ENCODE assay signal across 8 cellular contexts in genomic region chr6:13795041-13795748, GRCh38. TPM values are rescaled to one million over a fixed set of nuclear protein-coding genes. Genes with fewer than 3 reads are reported as not detected.
DNase-seq lines count a peak whose midpoint lies in the region; ATAC-seq and TF ChIP-seq lines count a peak whose summit lies in the region.

No MANE protein-coding gene starts in this region.

- H3K4me3 ChIP-seq in AG10803 (ENCODE audit: low read length), result no peak overlapping the region

- DNase-seq in AG10803 (ENCODE audit: low read depth) (peak; percentile 80), NCI-H446 (lab: John Stamatoyannopoulos, UW) (peak; percentile 81 to 84), cerebellum (ENCODE audit: low spot score) (peak; percentile 71), left colon (peak; percentile 77 to 90)
- DNase-seq in stimulated activated CD4-positive, alpha-beta T cell treated with anti-CD3 and anti-CD28 coated beads, Interleukin-4, amount 100 ng/mL, for 1 hour, result peak; percentile 86

- peak; percentile 99 for TF ChIP-seq CTCF in AG10803 (conservative IDR thresholded peaks at IDR 0.05; ENCODE audit: low read length)

- intact Hi-C loops in left colon (cut with DNase I, micrococcal nuclease), result loop anchor here in 1 of 2 donors (10.0 kb wide), 2 partner anchors 80 to 270 kb away; no protein-coding TSS in a partner anchor

- peak; percentile 77 for ATAC-seq in GM18868 (IDR thresholded peaks at IDR 0.05; ENCODE audit: unreplicated experiment)
- ATAC-seq in HG03175 (IDR thresholded peaks at IDR 0.05; ENCODE audit: unreplicated experiment), result peak; percentile 92
- ATAC-seq in activated CD4-positive, CD25-positive, alpha-beta regulatory T cell treated with anti-CD3 and anti-CD28 coated beads, Interleukin-2, amount 50 U/mL, for 24 hours, result peak; percentile 95 to 99
- ATAC-seq in left colon, result peak; percentile 89

RNA-seq across cellular contexts. Expression of gene MCUR1, which starts 19.2 kb away (rescaled TPM):
- 15.4 TPM for total RNA-seq in cerebellum
- total RNA-seq in left colon, result 10 to 100 TPM; 41.3 to 47.9 TPM
